In genomic region chr1:228852511-228853088, GRCh38 we compare ENCODE assay signal across 17 cellular contexts.
"Had no signal": no experiment of that assay in that cellular context is flagged by ENCODE, and none has a peak within 500 bp of the region (broad histone marks: within the 10 kb centered on the region; RNA-seq: fewer than 3 reads in every experiment).

No MANE protein-coding gene starts in this region.

- H3K9me3 ChIP-seq: adrenal gland, ovary, thyroid gland, uterus had no signal

- H3K4me1 Mint-ChIP-seq: activated naive CD4-positive, alpha-beta T cell treated with anti-CD3 and anti-CD28 coated beads, Interleukin-2, amount 50 U/mL, for 24 hours had no signal

- H3K27ac ChIP-seq: adrenal gland, cardiac muscle cell, esophagus squamous epithelium, ovary, thyroid gland, uterus had no signal

- H3K36me3 Mint-ChIP-seq: activated naive CD4-positive, alpha-beta T cell treated with anti-CD3 and anti-CD28 coated beads, Interleukin-2, amount 50 U/mL, for 24 hours had no signal

- DNase-seq: activated CD4-positive, alpha-beta T cell treated with anti-CD3 and anti-CD28 coated beads for 1 hour; activated CD4-positive, alpha-beta T cell treated with anti-CD3 and anti-CD28 coated beads, Interleukin-2, amount 50 U/mL, for 4 hours; activated effector memory CD4-positive, alpha-beta T cell treated with anti-CD3 and anti-CD28 coated beads, Interleukin-2, amount 50 U/mL, for 16 hours; effector CD4-positive, alpha-beta T cell; esophagus squamous epithelium; hypothalamus; mesenchymal stem cell; nephron progenitor cell; stimulated activated CD4-positive, alpha-beta T cell treated with anti-CD3 and anti-CD28 coated beads, Interleukin-12 subunit alpha, Interleukin-12 subunit beta, amount 100 ng/mL, for 4 hours; stimulated activated CD4-positive, alpha-beta T cell treated with anti-CD3 and anti-CD28 coated beads, Interleukin-2, amount 100 ng/mL, for 24 hours; T-helper 1 cell; thyroid gland; uterus had no signal

- H3K4me1 ChIP-seq: adrenal gland, esophagus squamous epithelium, thyroid gland, uterus had no signal

- H3K4me3 ChIP-seq: adrenal gland, cardiac muscle cell, esophagus squamous epithelium, ovary, thyroid gland, uterus had no signal

- H3K36me3 ChIP-seq: adrenal gland, cardiac muscle cell, esophagus squamous epithelium, ovary, thyroid gland, uterus had no signal

- H3K4me3 Mint-ChIP-seq: activated naive CD4-positive, alpha-beta T cell treated with anti-CD3 and anti-CD28 coated beads, Interleukin-2, amount 50 U/mL, for 24 hours; nephron progenitor cell had no signal

- H3K27me3 ChIP-seq: adrenal gland, cardiac muscle cell, esophagus squamous epithelium, ovary, thyroid gland, uterus had no signal

- H3K27me3 Mint-ChIP-seq: activated naive CD4-positive, alpha-beta T cell treated with anti-CD3 and anti-CD28 coated beads, Interleukin-2, amount 50 U/mL, for 24 hours had no signal

- H3K27ac Mint-ChIP-seq: activated naive CD4-positive, alpha-beta T cell treated with anti-CD3 and anti-CD28 coated beads, Interleukin-2, amount 50 U/mL, for 24 hours had no signal
